In the genomic region with DNA sequence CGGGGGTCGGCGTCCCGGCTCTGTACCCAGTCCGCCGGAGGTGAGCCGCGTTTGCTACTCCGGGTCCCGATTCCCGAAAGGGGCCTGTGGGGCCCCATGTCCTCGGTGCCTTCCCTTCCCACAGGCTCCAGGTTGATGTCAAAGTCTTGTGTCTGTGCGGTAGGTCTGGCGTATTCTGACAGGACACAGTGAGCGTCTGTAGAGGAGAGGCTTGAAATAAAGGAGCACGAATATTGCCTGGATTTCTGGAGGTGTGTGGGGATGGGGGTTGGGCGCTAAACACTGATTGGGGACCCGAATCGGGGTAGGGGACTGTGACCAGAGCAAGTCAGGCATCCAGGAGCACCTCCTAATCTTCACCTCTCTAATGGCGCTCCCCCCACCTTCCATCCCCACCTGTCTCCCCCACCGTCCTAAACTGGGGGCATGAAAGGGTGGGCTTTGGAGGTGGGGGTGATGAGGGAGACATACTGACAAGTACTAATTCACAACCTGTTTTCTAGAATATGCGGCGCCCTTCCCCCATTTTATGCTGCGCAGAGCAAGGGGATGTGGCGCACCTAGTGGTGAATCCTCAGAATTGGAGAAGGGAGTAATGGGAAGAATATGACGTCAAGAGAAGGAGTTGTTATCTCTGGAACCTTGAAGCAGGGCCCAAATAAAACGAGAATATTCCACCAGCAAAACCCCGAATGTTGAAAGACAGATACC, we compare ENCODE assay signal across 2 cellular contexts.
A peak's percentile ranks its signal among the peaks of the same experiment; 100 is the strongest.
TF ChIP-seq lines count a peak whose summit lies in the region.

No MANE protein-coding gene starts in this region.

TF ChIP-seq in K562, 482 proteins besides CTCF, POLR2A, EP300 and RAD21 (continues in another document):
- TF ChIP-seq, protein P1, sequence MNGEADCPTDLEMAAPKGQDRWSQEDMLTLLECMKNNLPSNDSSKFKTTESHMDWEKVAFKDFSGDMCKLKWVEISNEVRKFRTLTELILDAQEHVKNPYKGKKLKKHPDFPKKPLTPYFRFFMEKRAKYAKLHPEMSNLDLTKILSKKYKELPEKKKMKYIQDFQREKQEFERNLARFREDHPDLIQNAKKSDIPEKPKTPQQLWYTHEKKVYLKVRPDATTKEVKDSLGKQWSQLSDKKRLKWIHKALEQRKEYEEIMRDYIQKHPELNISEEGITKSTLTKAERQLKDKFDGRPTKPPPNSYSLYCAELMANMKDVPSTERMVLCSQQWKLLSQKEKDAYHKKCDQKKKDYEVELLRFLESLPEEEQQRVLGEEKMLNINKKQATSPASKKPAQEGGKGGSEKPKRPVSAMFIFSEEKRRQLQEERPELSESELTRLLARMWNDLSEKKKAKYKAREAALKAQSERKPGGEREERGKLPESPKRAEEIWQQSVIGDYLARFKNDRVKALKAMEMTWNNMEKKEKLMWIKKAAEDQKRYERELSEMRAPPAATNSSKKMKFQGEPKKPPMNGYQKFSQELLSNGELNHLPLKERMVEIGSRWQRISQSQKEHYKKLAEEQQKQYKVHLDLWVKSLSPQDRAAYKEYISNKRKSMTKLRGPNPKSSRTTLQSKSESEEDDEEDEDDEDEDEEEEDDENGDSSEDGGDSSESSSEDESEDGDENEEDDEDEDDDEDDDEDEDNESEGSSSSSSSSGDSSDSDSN (IDR thresholded peaks at IDR 0.05; ENCODE audit: borderline replicate concordance in 1 of 2, low read depth in 2 of 2, low read length in 2 of 2), result no peak
- TF ChIP-seq ETS2 (tag; IDR thresholded peaks at IDR 0.05; ENCODE audit: borderline replicate concordance, poor library complexity, severe bottlenecking), result no peak
- no peak for TF ChIP-seq CHD1 (IDR thresholded peaks at IDR 0.05; ENCODE audit: low read length)
- no peak for TF ChIP-seq CTBP1 (IDR thresholded peaks at IDR 0.05; ENCODE audit: borderline replicate concordance)
- peak; percentile 68 for TF ChIP-seq ZFX (CRISPR knock-in tag; IDR thresholded peaks at IDR 0.05)
- no peak for TF ChIP-seq SAFB2 (IDR thresholded peaks at IDR 0.05; ENCODE audit: borderline replicate concordance, low read depth, low read length, severe bottlenecking)
- no peak for TF ChIP-seq ZNF133 (CRISPR knock-in tag; IDR thresholded peaks at IDR 0.05)
- TF ChIP-seq MCM2 (IDR thresholded peaks at IDR 0.05; ENCODE audit: low read depth), result no peak
- TF ChIP-seq, protein P2, sequence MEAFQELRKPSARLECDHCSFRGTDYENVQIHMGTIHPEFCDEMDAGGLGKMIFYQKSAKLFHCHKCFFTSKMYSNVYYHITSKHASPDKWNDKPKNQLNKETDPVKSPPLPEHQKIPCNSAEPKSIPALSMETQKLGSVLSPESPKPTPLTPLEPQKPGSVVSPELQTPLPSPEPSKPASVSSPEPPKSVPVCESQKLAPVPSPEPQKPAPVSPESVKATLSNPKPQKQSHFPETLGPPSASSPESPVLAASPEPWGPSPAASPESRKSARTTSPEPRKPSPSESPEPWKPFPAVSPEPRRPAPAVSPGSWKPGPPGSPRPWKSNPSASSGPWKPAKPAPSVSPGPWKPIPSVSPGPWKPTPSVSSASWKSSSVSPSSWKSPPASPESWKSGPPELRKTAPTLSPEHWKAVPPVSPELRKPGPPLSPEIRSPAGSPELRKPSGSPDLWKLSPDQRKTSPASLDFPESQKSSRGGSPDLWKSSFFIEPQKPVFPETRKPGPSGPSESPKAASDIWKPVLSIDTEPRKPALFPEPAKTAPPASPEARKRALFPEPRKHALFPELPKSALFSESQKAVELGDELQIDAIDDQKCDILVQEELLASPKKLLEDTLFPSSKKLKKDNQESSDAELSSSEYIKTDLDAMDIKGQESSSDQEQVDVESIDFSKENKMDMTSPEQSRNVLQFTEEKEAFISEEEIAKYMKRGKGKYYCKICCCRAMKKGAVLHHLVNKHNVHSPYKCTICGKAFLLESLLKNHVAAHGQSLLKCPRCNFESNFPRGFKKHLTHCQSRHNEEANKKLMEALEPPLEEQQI (IDR thresholded peaks at IDR 0.05), result no peak
- no peak for TF ChIP-seq CBX5 (IDR thresholded peaks at IDR 0.05; ENCODE audit: borderline replicate concordance, low read depth)
- no peak for TF ChIP-seq ZNF57 (CRISPR knock-in tag; IDR thresholded peaks at IDR 0.05)
- 0 out of 2 replicates have a peak, but pooled peaks have one; percentile 9 for TF ChIP-seq CXXC5 (CRISPR knock-in tag; IDR thresholded peaks at IDR 0.05)
- TF ChIP-seq, protein P3, sequence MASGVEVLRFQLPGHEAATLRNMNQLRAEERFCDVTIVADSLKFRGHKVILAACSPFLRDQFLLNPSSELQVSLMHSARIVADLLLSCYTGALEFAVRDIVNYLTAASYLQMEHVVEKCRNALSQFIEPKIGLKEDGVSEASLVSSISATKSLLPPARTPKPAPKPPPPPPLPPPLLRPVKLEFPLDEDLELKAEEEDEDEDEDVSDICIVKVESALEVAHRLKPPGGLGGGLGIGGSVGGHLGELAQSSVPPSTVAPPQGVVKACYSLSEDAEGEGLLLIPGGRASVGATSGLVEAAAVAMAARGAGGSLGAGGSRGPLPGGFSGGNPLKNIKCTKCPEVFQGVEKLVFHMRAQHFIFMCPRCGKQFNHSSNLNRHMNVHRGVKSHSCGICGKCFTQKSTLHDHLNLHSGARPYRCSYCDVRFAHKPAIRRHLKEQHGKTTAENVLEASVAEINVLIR (CRISPR knock-in tag; IDR thresholded peaks at IDR 0.05), result 0 out of 2 replicates have a peak, but pooled peaks have one; percentile 13
- TF ChIP-seq SIX5 (IDR thresholded peaks at IDR 0.05; ENCODE audit: borderline replicate concordance in 1 of 2, insufficient read depth in 1 of 2, low read depth in 1 of 2, low read length in 2 of 2), result no peak
- TF ChIP-seq ATF1 (CRISPR knock-in tag; IDR thresholded peaks at IDR 0.05), result no peak
- TF ChIP-seq ATF1 (tag; IDR thresholded peaks at IDR 0.05), result peak; percentile 81
- peak; percentile 16 for TF ChIP-seq TAF1 (IDR thresholded peaks at IDR 0.05; ENCODE audit: control insufficient read depth, extremely low read depth, insufficient read depth, low read length, severe bottlenecking)
- no peak for TF ChIP-seq ARID2 (IDR thresholded peaks at IDR 0.05)
- peak; percentile 42; the same call in 1 of the 2 replicates for TF ChIP-seq PHF8 (IDR thresholded peaks at IDR 0.05; ENCODE audit: borderline replicate concordance, low read length)

TF ChIP-seq in GM12891, 5 proteins besides CTCF, POLR2A, EP300 and RAD21:
- TF ChIP-seq POLR2AphosphoS5 (IDR thresholded peaks at IDR 0.05; ENCODE audit: low read depth, low read length) (no peak), PAX5 (IDR thresholded peaks at IDR 0.05; ENCODE audit: insufficient read depth, low read length, severe bottlenecking) (no peak), SPI1 (IDR thresholded peaks at IDR 0.05; ENCODE audit: low read depth, low read length) (no peak), POU2F2 (IDR thresholded peaks at IDR 0.05; ENCODE audit: low read depth, low read length) (no peak), TAF1 (IDR thresholded peaks at IDR 0.05; ENCODE audit: low read depth, low read length) (no peak)
